In genomic region chr20:49775229-49775693, GRCh38 we compare ENCODE assay signal across 8 cellular contexts. TPM values are rescaled to one million over a fixed set of nuclear protein-coding genes. Genes with fewer than 3 reads are reported as not detected.
DNase-seq lines count a peak whose midpoint lies in the region; ATAC-seq, FAIRE-seq and TF ChIP-seq lines count a peak whose summit lies in the region.

No MANE protein-coding gene starts in this region.

- CTCF ChIA-PET in activated naive CD4-positive, alpha-beta T cell treated with anti-CD3 and anti-CD28 coated beads, Interleukin-2, amount 10 ng/mL, durations not matched to agents 7 days and 5 days (lab: Charles Lee), result interaction anchor here (1.8 to 2.2 kb wide), 2 partner anchors 70 to 167 kb away, joined by 3 to 7 read pairs; no protein-coding TSS in a partner anchor

- H3K4me1 ChIP-seq in skeletal muscle tissue (ENCODE audit: control insufficient read depth in 3 of 3, insufficient read depth in 3 of 3, low read length in 3 of 3), result peaks cover 23 to 26% (median 24%) of the 10 kb centered on the region in 3 donors

- TF ChIP-seq CTCF in HFFc6 (IDR thresholded peaks at IDR 0.05), result no peak

- no peak for TF ChIP-seq POLR2A in GM12892 (IDR thresholded peaks at IDR 0.05; ENCODE audit: low read depth, low read length)

- no peaks in the 10 kb centered on the region for H3K9me3 ChIP-seq in skeletal muscle tissue (ENCODE audit: control insufficient read depth in 3 of 3, low read length in 3 of 3)

- peak overlapping the region; percentile 74 for H3K27ac ChIP-seq in skeletal muscle tissue (ENCODE audit: low read depth, low read length)

- no peaks in the 10 kb centered on the region for H3K27me3 ChIP-seq in skeletal muscle tissue (ENCODE audit: control insufficient read depth in 3 of 3, insufficient read depth in 3 of 3, low read length in 3 of 3)

- DNase-seq in HFFc6, result no peak
- DNase-seq in SK-MEL-5 (ENCODE audit: low read depth, low spot score), result peak; percentile 86
- peak; percentile 84 for DNase-seq in left cardiac atrium
- DNase-seq in GM12892 (ENCODE audit: insufficient read length), result no peak
- no peak for DNase-seq in activated naive CD4-positive, alpha-beta T cell treated with anti-CD3 and anti-CD28 coated beads, Interleukin-2, amount 10 ng/mL, durations not matched to agents 7 days and 5 days
- DNase-seq in dedifferentiated amniotic fluid mesenchymal stem cell (ENCODE audit: extremely low spot score), result no peak

- H3K9ac ChIP-seq in skeletal muscle tissue (ENCODE audit: low read depth in 1 of 3, low read length in 3 of 3), result peak overlapping the region in 1 of 3 donors; percentile 4

- peaks cover 32% of the 10 kb centered on the region for H3K4me1 Mint-ChIP-seq in HFFc6 (ENCODE audit: low read depth)
- H3K4me1 Mint-ChIP-seq in activated naive CD4-positive, alpha-beta T cell treated with anti-CD3 and anti-CD28 coated beads, Interleukin-2, amount 10 ng/mL, durations not matched to agents 7 days and 5 days, result peaks cover 18% of the 10 kb centered on the region

- H3K27ac Mint-ChIP-seq in HFFc6, result peak overlapping the region; percentile 34; the same call in 1 of the 2 replicates
- H3K27ac Mint-ChIP-seq in activated naive CD4-positive, alpha-beta T cell treated with anti-CD3 and anti-CD28 coated beads, Interleukin-2, amount 10 ng/mL, durations not matched to agents 7 days and 5 days, result no peak overlapping the region

- intact Hi-C loops in left cardiac atrium (cut with DNase I), result no loop called here

- no peak overlapping the region for H3K4me3 Mint-ChIP-seq in HFFc6
- no peak overlapping the region for H3K4me3 Mint-ChIP-seq in activated naive CD4-positive, alpha-beta T cell treated with anti-CD3 and anti-CD28 coated beads, Interleukin-2, amount 10 ng/mL, durations not matched to agents 7 days and 5 days

- H3K36me3 Mint-ChIP-seq in HFFc6 (ENCODE audit: low read depth), result no peaks in the 10 kb centered on the region
- no peaks in the 10 kb centered on the region for H3K36me3 Mint-ChIP-seq in activated naive CD4-positive, alpha-beta T cell treated with anti-CD3 and anti-CD28 coated beads, Interleukin-2, amount 10 ng/mL, durations not matched to agents 7 days and 5 days

- peak; percentile 56 to 80 for ATAC-seq in left cardiac atrium
- no peak for ATAC-seq in GM19395 (IDR thresholded peaks at IDR 0.05; ENCODE audit: unreplicated experiment)

- peaks cover 8% of the 10 kb centered on the region for H3K27me3 Mint-ChIP-seq in HFFc6 (ENCODE audit: insufficient read depth)
- H3K27me3 Mint-ChIP-seq in activated naive CD4-positive, alpha-beta T cell treated with anti-CD3 and anti-CD28 coated beads, Interleukin-2, amount 10 ng/mL, durations not matched to agents 7 days and 5 days, result peaks cover 93% of the 10 kb centered on the region

- peak overlapping the region in 1 of 3 donors; percentile 35 for H3K4me3 ChIP-seq in skeletal muscle tissue (ENCODE audit: low read length in 3 of 3)

- in situ Hi-C loops in SK-MEL-5 (cut with HindIII; ENCODE audit: low pct_unique_long_range_greater_than_20kb, low sequenced_read_pairs), result no loop called here

- H3K36me3 ChIP-seq in skeletal muscle tissue (ENCODE audit: control insufficient read depth in 3 of 3, insufficient read depth in 3 of 3, low read length in 3 of 3), result no peaks in the 10 kb centered on the region

- no peak for FAIRE-seq in GM12892 (lab: Jason Lieb, UNC)

- H3K9me3 Mint-ChIP-seq in HFFc6, result no peaks in the 10 kb centered on the region
- no peaks in the 10 kb centered on the region for H3K9me3 Mint-ChIP-seq in activated naive CD4-positive, alpha-beta T cell treated with anti-CD3 and anti-CD28 coated beads, Interleukin-2, amount 10 ng/mL, durations not matched to agents 7 days and 5 days

RNA-seq across cellular contexts. Expression of gene SLC9A8, which starts 37.4 kb away (rescaled TPM):
- total RNA-seq in HFFc6 (2021; fragmentation: NEBNext Ultra II Directional; extraction: Animal tissue kit (Norgen Biotek cat#: 25700)), result 1 to 10 TPM; 7.1 to 8.0 (median 7.4) TPM
- 8.3 and 10.4 TPM in 2 replicates for total RNA-seq in SK-MEL-5 (2014; rRNA removed; shearing (Covaris generic))
- polyA plus RNA-seq in SK-MEL-5 (2015; cell fraction: cytosol; rRNA removed), result 10.4 and 11.9 TPM in 2 replicates
- 51.0 and 52.1 TPM in 2 replicates for polyA plus RNA-seq in SK-MEL-5 (2015; cell fraction: nucleus; rRNA removed)
- total RNA-seq in left cardiac atrium (1 to 10 TPM; 6.4 to 6.5 TPM), skeletal muscle tissue (3.1 TPM)
- 5.0 TPM for polyA plus RNA-seq in GM12892 (2012; ENCODE audit: missing spikeins)

Comparison
In these comparisons a context has a peak if more than half of its experiments do, and no peak if none do; other contexts are left out.
1. DNase-seq: peak in SK-MEL-5 (single experiment) and left cardiac atrium (single experiment); none in HFFc6 (single experiment), GM12892 (single experiment), activated naive CD4-positive, alpha-beta T cell treated with anti-CD3 and anti-CD28 coated beads, Interleukin-2, amount 10 ng/mL, durations not matched to agents 7 days and 5 days (single experiment) and dedifferentiated amniotic fluid mesenchymal stem cell (single experiment).